29 cellular contexts compared by ENCODE assay signal in genomic region chr10:47060356-47060755, GRCh38.
"Had no signal": no experiment of that assay in that cellular context is flagged by ENCODE, and none has a peak within 500 bp of the region (broad histone marks: within the 10 kb centered on the region; RNA-seq: fewer than 3 reads in every experiment).

No MANE protein-coding gene starts in this region.

- H3K4me3 Mint-ChIP-seq: central memory CD8-positive, alpha-beta T cell; dendritic cell treated with granulocyte-macrophage colony-stimulating factor and Interleukin-4, amounts not matched to agents 40 ng/mL and 50 ng/mL, for 4 days; immature natural killer cell; memory B cell; natural killer cell; neural crest cell; stimulated activated naive CD8-positive, alpha-beta T cell treated with anti-CD3 and anti-CD28 coated beads, Interleukin-15, amount 100 ng/mL, for 72 hours had no signal

- DNase-seq: colonic mucosa; effector CD8-positive, alpha-beta T cell; foreskin keratinocyte; glutamatergic neuron; heart right ventricle; hippocampal formation; immature natural killer cell; natural killer cell; ovary; psoas muscle; right cardiac atrium; small intestine; stimulated activated CD4-positive, alpha-beta T cell treated with anti-CD3 and anti-CD28 coated beads, Interleukin-12 subunit alpha, Interleukin-12 subunit beta, amount 100 ng/mL, for 4 hours; stimulated activated CD4-positive, alpha-beta T cell treated with anti-CD3 and anti-CD28 coated beads, Interleukin-1b, Interleukin-23, amount 100 ng/mL, for 48 hours; stimulated activated CD4-positive, alpha-beta T cell treated with anti-CD3 and anti-CD28 coated beads, Interleukin-4, amount 100 ng/mL, for 1 hour; stimulated activated naive CD4-positive, alpha-beta T cell; stimulated activated naive CD8-positive, alpha-beta T cell treated with anti-CD3 and anti-CD28 coated beads, Interleukin-15, amount 100 ng/mL, for 72 hours; thyroid gland; trophoblast cell had no signal

- H3K4me1 ChIP-seq: colonic mucosa, foreskin keratinocyte, heart right ventricle had no signal

- H3K4me1 Mint-ChIP-seq: central memory CD8-positive, alpha-beta T cell; memory B cell; natural killer cell had no signal

- FAIRE-seq: endothelial cell of umbilical vein, keratinocyte, small intestine, urothelium cell line had no signal

- H3K9me3 ChIP-seq: colonic mucosa, esophagus muscularis mucosa, heart right ventricle, ovary, psoas muscle, thyroid gland had no signal

- H3K36me3 ChIP-seq: colonic mucosa, esophagus muscularis mucosa, heart right ventricle, ovary, thyroid gland had no signal

- H3K9me3 Mint-ChIP-seq: central memory CD8-positive, alpha-beta T cell; dendritic cell treated with granulocyte-macrophage colony-stimulating factor and Interleukin-4, amounts not matched to agents 40 ng/mL and 50 ng/mL, for 4 days; immature natural killer cell; memory B cell; natural killer cell; neural crest cell; stimulated activated naive CD8-positive, alpha-beta T cell treated with anti-CD3 and anti-CD28 coated beads, Interleukin-15, amount 100 ng/mL, for 72 hours had no signal

- H3K27me3 Mint-ChIP-seq: stimulated activated naive CD8-positive, alpha-beta T cell treated with anti-CD3 and anti-CD28 coated beads, Interleukin-15, amount 100 ng/mL, for 72 hours had no signal

- H3K27me3 ChIP-seq: colonic mucosa, ovary, thyroid gland had no signal

- H3K27ac Mint-ChIP-seq: dendritic cell treated with granulocyte-macrophage colony-stimulating factor and Interleukin-4, amounts not matched to agents 40 ng/mL and 50 ng/mL, for 4 days; immature natural killer cell; memory B cell; natural killer cell; stimulated activated naive CD8-positive, alpha-beta T cell treated with anti-CD3 and anti-CD28 coated beads, Interleukin-15, amount 100 ng/mL, for 72 hours had no signal

- ATAC-seq: foreskin keratinocyte; heart right ventricle; left lobe of liver; natural killer cell; psoas muscle; right cardiac atrium; stimulated activated naive CD8-positive, alpha-beta T cell treated with anti-CD3 and anti-CD28 coated beads, Interleukin-15, amount 100 ng/mL, for 72 hours had no signal

- H3K27ac ChIP-seq: colonic mucosa, esophagus muscularis mucosa, foreskin keratinocyte, heart right ventricle, ovary, psoas muscle, thyroid gland had no signal

- H3K4me3 ChIP-seq: colonic mucosa, esophagus muscularis mucosa, heart right ventricle, lung, ovary, psoas muscle, thyroid gland had no signal

- H3K36me3 Mint-ChIP-seq: immature natural killer cell, memory B cell, natural killer cell had no signal
